Comparison of ENCODE assay signal across 16 cellular contexts in the genomic region with DNA sequence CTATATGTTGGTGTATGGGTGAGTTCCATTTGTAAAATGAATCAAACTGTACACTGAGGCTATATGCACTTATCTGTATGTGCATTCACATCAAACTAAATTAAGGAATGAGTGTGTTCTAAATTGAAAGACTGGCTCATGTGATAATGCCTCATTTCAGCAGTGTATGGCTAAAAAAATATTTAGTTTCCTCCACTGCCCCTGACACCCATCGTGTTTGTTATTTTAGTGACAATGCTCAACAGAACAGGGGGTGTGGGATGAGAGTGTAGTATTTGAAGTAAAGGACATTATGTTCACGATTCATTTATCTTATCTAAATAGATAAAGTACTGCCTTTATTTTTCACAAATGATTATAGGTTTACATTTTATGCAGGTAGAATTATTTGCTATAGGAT.
DNase-seq lines count a peak whose midpoint lies in the region; ATAC-seq, FAIRE-seq and TF ChIP-seq lines count a peak whose summit lies in the region.
"Had no signal": no experiment of that assay in that cellular context is flagged by ENCODE, and none has a peak within 500 bp of the region (broad histone marks: within the 10 kb centered on the region; RNA-seq: fewer than 3 reads in every experiment).

No MANE protein-coding gene starts in this region.

- H3K27ac Mint-ChIP-seq in activated CD8-positive, alpha-beta T cell treated with anti-CD3 and anti-CD28 coated beads, Interleukin-2, amount 10 ng/mL, durations not matched to agents 7 days and 5 days, result no peak overlapping the region
- H3K27ac Mint-ChIP-seq: CD14-positive monocyte; CD4-positive, alpha-beta memory T cell; GM23338 had no signal

- H3K36me3 Mint-ChIP-seq in activated CD8-positive, alpha-beta T cell treated with anti-CD3 and anti-CD28 coated beads, Interleukin-2, amount 10 ng/mL, durations not matched to agents 7 days and 5 days (ENCODE audit: low read depth), result no peaks in the 10 kb centered on the region
- H3K36me3 Mint-ChIP-seq: CD14-positive monocyte; CD4-positive, alpha-beta memory T cell had no signal

- in situ Hi-C loops in astrocyte of the spinal cord (cut with HindIII; ENCODE audit: low sequenced_read_pairs), result no loop called here

- DNase-seq in D721Med (ENCODE audit: insufficient read length, low spot score) (no peak), astrocyte of the spinal cord (ENCODE audit: low read depth, low spot score) (peak; percentile 8), dermis microvascular lymphatic vessel endothelial cell (ENCODE audit: low read depth in 2 of 2) (peak; percentile 51 to 69), left ventricle myocardium superior (no peak), activated T-cell treated with anti-CD3 and anti-CD28 coated beads for 4 hours (no peak)
- no peak for DNase-seq in activated CD8-positive, alpha-beta T cell treated with anti-CD3 and anti-CD28 coated beads, Interleukin-2, amount 10 ng/mL, durations not matched to agents 7 days and 5 days
- DNase-seq: 8988T; CD4-positive, alpha-beta memory T cell; HCEC 1CT had no signal

- FAIRE-seq in D721Med (lab: Jason Lieb, UNC), result peak; percentile 63
- FAIRE-seq: G401.6, GM12891, H54 had no signal

- ATAC-seq in activated CD8-positive, alpha-beta T cell treated with anti-CD3 and anti-CD28 coated beads, Interleukin-2, amount 10 ng/mL, durations not matched to agents 7 days and 5 days, result no peak
- ATAC-seq in left ventricle myocardium superior, result no peak
- ATAC-seq in HG02610 (IDR thresholded peaks at IDR 0.05; ENCODE audit: unreplicated experiment), result no peak
- ATAC-seq: GM23338 had no signal

- intact Hi-C loops in left ventricle myocardium superior (cut with micrococcal nuclease), result no loop called here

- TF ChIP-seq CTCF in D721Med (IDR thresholded peaks at IDR 0.05; ENCODE audit: insufficient read depth, missing control alignments) (no peak), astrocyte of the spinal cord (IDR thresholded peaks at IDR 0.05; ENCODE audit: low read depth, low read length) (no peak)

- no peaks in the 10 kb centered on the region for H3K9me3 Mint-ChIP-seq in activated CD8-positive, alpha-beta T cell treated with anti-CD3 and anti-CD28 coated beads, Interleukin-2, amount 10 ng/mL, durations not matched to agents 7 days and 5 days (ENCODE audit: insufficient read depth)
- H3K9me3 Mint-ChIP-seq: GM23338 had no signal

- CTCF ChIA-PET in activated CD8-positive, alpha-beta T cell treated with anti-CD3 and anti-CD28 coated beads, Interleukin-2, amount 10 ng/mL, durations not matched to agents 7 days and 5 days (lab: Charles Lee), result no interaction called here

- no peaks in the 10 kb centered on the region for H3K4me1 Mint-ChIP-seq in activated CD8-positive, alpha-beta T cell treated with anti-CD3 and anti-CD28 coated beads, Interleukin-2, amount 10 ng/mL, durations not matched to agents 7 days and 5 days (ENCODE audit: low read depth)
- H3K4me1 Mint-ChIP-seq: CD14-positive monocyte; CD4-positive, alpha-beta memory T cell had no signal

- POLR2A ChIA-PET in activated CD8-positive, alpha-beta T cell treated with anti-CD3 and anti-CD28 coated beads, Interleukin-2, amount 10 ng/mL, durations not matched to agents 7 days and 5 days (lab: Charles Lee), result no interaction called here

- H3K4me3 ChIP-seq in astrocyte of the spinal cord (ENCODE audit: low read depth, low read length), result no peak overlapping the region
- H3K4me3 ChIP-seq: BLaER1, GM23338 had no signal

- no peaks in the 10 kb centered on the region for H3K27me3 Mint-ChIP-seq in activated CD8-positive, alpha-beta T cell treated with anti-CD3 and anti-CD28 coated beads, Interleukin-2, amount 10 ng/mL, durations not matched to agents 7 days and 5 days (ENCODE audit: low read depth)
- H3K27me3 Mint-ChIP-seq: CD4-positive, alpha-beta memory T cell had no signal

- no peak overlapping the region for H3K4me3 Mint-ChIP-seq in activated CD8-positive, alpha-beta T cell treated with anti-CD3 and anti-CD28 coated beads, Interleukin-2, amount 10 ng/mL, durations not matched to agents 7 days and 5 days
- H3K4me3 Mint-ChIP-seq: CD14-positive monocyte; CD4-positive, alpha-beta memory T cell; GM23338 had no signal

Comparison
In these comparisons a context has a peak if more than half of its experiments do, and no peak if none do; other contexts are left out.
1. DNase-seq: peak in astrocyte of the spinal cord (single experiment) and dermis microvascular lymphatic vessel endothelial cell (2 of 2); none in D721Med (single experiment), activated CD8-positive, alpha-beta T cell treated with anti-CD3 and anti-CD28 coated beads, Interleukin-2, amount 10 ng/mL, durations not matched to agents 7 days and 5 days (single experiment), left ventricle myocardium superior (single experiment) and activated T-cell treated with anti-CD3 and anti-CD28 coated beads for 4 hours (single experiment).